ENCODE assay signal across 1 cellular context in genomic region chr16:30698139-30698815, GRCh38.
A peak's percentile ranks its signal among the peaks of the same experiment; 100 is the strongest.
TF ChIP-seq lines count a peak whose summit lies in the region.

No MANE protein-coding gene starts in this region.

TF ChIP-seq in liver, 16 proteins besides CTCF, POLR2A, EP300 and RAD21 (continued from another document):
- peak; percentile 89 for TF ChIP-seq REST (IDR thresholded peaks at IDR 0.05)
- no peak for TF ChIP-seq JUND (IDR thresholded peaks at IDR 0.05)
- TF ChIP-seq RXRA (IDR thresholded peaks at IDR 0.05): peak in 1 of 2 donors; percentile 40
- TF ChIP-seq TAF1 (conservative IDR thresholded peaks at IDR 0.05): peak; percentile 70
